Comparison of ENCODE assay signal across 23 cellular contexts in the genomic region with DNA sequence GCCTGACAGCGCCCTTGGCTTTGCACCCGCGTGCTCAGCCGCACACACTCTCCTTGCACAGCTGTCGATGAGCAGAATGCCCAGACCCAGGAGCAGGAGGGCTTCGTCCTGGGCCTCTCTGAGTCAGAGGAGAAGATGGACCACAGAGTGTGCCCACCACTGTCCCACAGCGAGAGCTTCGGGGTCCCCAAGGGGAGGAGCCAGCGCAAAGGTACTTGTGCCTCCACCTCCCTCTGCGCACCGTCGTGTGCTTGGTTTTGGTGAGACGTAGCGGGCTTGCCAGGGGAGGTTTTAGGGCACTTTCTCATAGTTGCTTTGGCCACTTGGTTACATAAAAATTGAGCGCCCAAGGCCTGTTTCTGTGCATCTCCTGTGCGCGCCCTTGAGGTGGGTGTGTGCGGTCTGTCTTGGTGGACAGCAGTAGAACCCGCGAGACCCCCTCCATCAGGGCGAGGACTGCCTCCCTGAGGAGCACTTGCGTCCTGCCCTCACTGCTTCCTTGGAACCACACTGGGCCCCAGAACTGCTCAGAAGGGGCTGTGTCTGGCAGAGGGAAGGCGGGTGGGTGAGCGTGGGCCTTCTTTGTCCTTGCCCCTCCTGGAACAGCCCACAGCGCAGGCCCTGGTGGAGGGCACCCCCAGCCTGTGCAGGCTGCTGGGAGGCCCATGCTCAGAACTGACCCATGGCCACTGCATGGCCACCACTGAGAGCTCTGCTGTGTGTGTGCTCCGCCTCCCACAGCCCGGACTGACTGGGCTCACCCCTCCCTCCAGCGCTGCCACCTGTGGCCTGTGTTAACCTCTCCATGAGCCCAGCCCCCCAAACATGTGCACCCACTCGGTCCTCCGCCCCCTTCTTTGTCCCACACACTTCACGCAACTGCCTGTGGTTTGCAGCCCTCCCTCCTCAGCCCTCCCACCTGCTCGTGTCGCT.
DNase-seq lines count a peak whose midpoint lies in the region; ATAC-seq and TF ChIP-seq lines count a peak whose summit lies in the region.
"Had no signal": no experiment of that assay in that cellular context is flagged by ENCODE, and none has a peak within 500 bp of the region (broad histone marks: within the 10 kb centered on the region; RNA-seq: fewer than 3 reads in every experiment).

No MANE protein-coding gene starts in this region.

- H3K27me3 Mint-ChIP-seq in neural crest cell (ENCODE audit: low read depth): no peaks in the 10 kb centered on the region
- H3K27me3 Mint-ChIP-seq: IgD-negative memory B cell, memory B cell had no signal

- TF ChIP-seq CTCF in right atrium auricular region (IDR thresholded peaks at IDR 0.05): no peak
- TF ChIP-seq CTCF in neural crest cell (conservative IDR thresholded peaks at IDR 0.05): no peak

- peaks cover 9% of the 10 kb centered on the region for H3K36me3 Mint-ChIP-seq in neural crest cell (ENCODE audit: low read depth)

- H3K9me3 ChIP-seq in right atrium auricular region: no peaks in the 10 kb centered on the region
- no peaks in the 10 kb centered on the region for H3K9me3 ChIP-seq in SJCRH30 (replicated peaks)
- H3K9me3 ChIP-seq in thymus (ENCODE audit: control insufficient read depth): no peaks in the 10 kb centered on the region
- H3K9me3 ChIP-seq: breast epithelium, SJSA1, thoracic aorta had no signal

- no peaks in the 10 kb centered on the region for H3K9me3 Mint-ChIP-seq in neural crest cell
- H3K9me3 Mint-ChIP-seq: activated T-helper 1 cell treated with anti-CD3 and anti-CD28 coated beads, Interleukin-12 subunit alpha, Interleukin-12 subunit beta, Interleukin-2, Interleukin-4 antibody, amounts not matched to agents 30 ng/mL and 10 ng/mL and 1 ng/mL, durations not matched to agents 14 hours and 24 hours and 36 hours; CD8-positive, alpha-beta memory T cell; IgD-negative memory B cell; memory B cell had no signal

- H3K4me1 ChIP-seq in right atrium auricular region (peaks cover 0 to under 1% of the 10 kb centered on the region in 2 donors), SJCRH30 (peaks cover 7% of the 10 kb centered on the region), thymus (ENCODE audit: control insufficient read depth, insufficient read depth, low read length) (peaks cover 45% of the 10 kb centered on the region)
- H3K4me1 ChIP-seq: breast epithelium, parathyroid adenoma had no signal

- peak overlapping the region; percentile 43 for H3K27ac Mint-ChIP-seq in neural crest cell (ENCODE audit: unreplicated experiment)
- H3K27ac Mint-ChIP-seq: activated T-helper 1 cell treated with anti-CD3 and anti-CD28 coated beads, Interleukin-12 subunit alpha, Interleukin-12 subunit beta, Interleukin-2, Interleukin-4 antibody, amounts not matched to agents 30 ng/mL and 10 ng/mL and 1 ng/mL, durations not matched to agents 14 hours and 24 hours and 36 hours; memory B cell had no signal

- ATAC-seq in HG03469 (IDR thresholded peaks at IDR 0.05; ENCODE audit: unreplicated experiment): no peak

- intact Hi-C loops in cardiac septum (cut with DNase I): loop anchor here (10.0 kb wide), 1 partner anchor 165 kb away; no protein-coding TSS in a partner anchor

- 72% methylated on average over 33 of the region's 33 CpGs for WGBS in thymus

- H3K4me3 ChIP-seq in right atrium auricular region: no peak overlapping the region
- peak overlapping the region; percentile 0; the same call in 1 of the 2 replicates for H3K4me3 ChIP-seq in SJCRH30
- peak overlapping the region; percentile 48 for H3K4me3 ChIP-seq in thymus (ENCODE audit: low read length)
- H3K4me3 ChIP-seq: breast epithelium, coronary artery, SJSA1, thoracic aorta had no signal

- H3K4me3 Mint-ChIP-seq in neural crest cell: no peak overlapping the region
- H3K4me3 Mint-ChIP-seq: activated T-helper 1 cell treated with anti-CD3 and anti-CD28 coated beads, Interleukin-12 subunit alpha, Interleukin-12 subunit beta, Interleukin-2, Interleukin-4 antibody, amounts not matched to agents 30 ng/mL and 10 ng/mL and 1 ng/mL, durations not matched to agents 14 hours and 24 hours and 36 hours; IgD-negative memory B cell; memory B cell had no signal

- H3K36me3 ChIP-seq in right atrium auricular region: peaks cover 99% of the 10 kb centered on the region
- H3K36me3 ChIP-seq in SJCRH30: peaks cover 22% of the 10 kb centered on the region
- peaks cover 60% of the 10 kb centered on the region for H3K36me3 ChIP-seq in thymus (ENCODE audit: control insufficient read depth, insufficient read depth)

- H3K4me1 Mint-ChIP-seq in neural crest cell: peaks cover 15% of the 10 kb centered on the region
- H3K4me1 Mint-ChIP-seq: IgD-negative memory B cell, memory B cell had no signal

- H3K27me3 ChIP-seq in right atrium auricular region: no peaks in the 10 kb centered on the region
- no peaks in the 10 kb centered on the region for H3K27me3 ChIP-seq in SJCRH30
- H3K27me3 ChIP-seq in thymus (ENCODE audit: control insufficient read depth, insufficient read depth): no peaks in the 10 kb centered on the region
- H3K27me3 ChIP-seq: breast epithelium, SJSA1 had no signal

- H3K27ac ChIP-seq in right atrium auricular region (no peak overlapping the region), SJCRH30 (peak overlapping the region; percentile 74), thymus (ENCODE audit: low read depth) (peak overlapping the region; percentile 1)
- H3K27ac ChIP-seq: breast epithelium, coronary artery, parathyroid adenoma, SJSA1, thoracic aorta had no signal

- DNase-seq in cardiac septum (ENCODE audit: low spot score) (peak; percentile 51), right atrium auricular region (ENCODE audit: low spot score) (no peak), SJCRH30 (peak; percentile 97), neural crest cell (ENCODE audit: low read depth, low spot score) (no peak), OCI-M2 (lab: John Stamatoyannopoulos, UW; ENCODE audit: unreplicated experiment) (no peak), germinal center (ENCODE audit: low spot score) (no peak)
- DNase-seq: activated CD4-positive, alpha-beta T cell treated with anti-CD3 and anti-CD28 coated beads for 48 hours; GF-D8; kidney glomerular epithelial cell; NCI-H1417 treated with DMSO at 0.1 percent for 48 hours; NCI-H2171 treated with DMSO at 0.1 percent for 48 hours; OCI-M1 had no signal

Comparison
In these comparisons a context has a peak if more than half of its experiments do, and no peak if none do; other contexts are left out.
1. DNase-seq: peak in cardiac septum (single experiment) and SJCRH30 (2 of 2); none in right atrium auricular region (single experiment), neural crest cell (single experiment), OCI-M2 (single experiment) and germinal center (single experiment).
2. H3K27ac ChIP-seq: peak in SJCRH30 (single experiment) and thymus (single experiment); none in right atrium auricular region (0 of 2).
3. H3K4me3 ChIP-seq: peak in SJCRH30 (single experiment) and thymus (single experiment); none in right atrium auricular region (0 of 2).